8 cellular contexts compared by ENCODE assay signal in the genomic region with DNA sequence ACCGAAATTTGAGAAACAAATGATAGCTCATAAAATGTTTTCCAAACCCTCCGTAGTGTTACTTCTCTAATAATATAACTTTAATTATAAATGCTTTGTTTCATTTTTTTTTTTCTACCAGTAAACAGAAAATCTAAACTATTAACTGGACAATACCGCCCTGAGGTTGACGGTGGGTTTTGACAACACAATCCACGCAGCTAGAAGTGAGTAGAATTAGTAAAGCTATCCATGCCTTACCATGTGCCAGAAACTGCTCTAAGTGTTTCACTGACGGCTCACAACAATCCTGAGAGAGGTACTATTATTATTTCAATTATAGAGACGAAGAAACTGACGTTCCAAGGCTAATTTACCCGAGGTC. TPM values are rescaled to one million over a fixed set of nuclear protein-coding genes. Genes with fewer than 3 reads are reported as not detected.
DNase-seq lines count a peak whose midpoint lies in the region; ATAC-seq and TF ChIP-seq lines count a peak whose summit lies in the region.

No MANE protein-coding gene starts in this region.

- H3K27me3 Mint-ChIP-seq in CD4-positive, CD25-positive, alpha-beta regulatory T cell: no peaks in the 10 kb centered on the region

- peaks cover 0 to 3% (median 0%) of the 10 kb centered on the region in 7 donors for H3K9me3 Mint-ChIP-seq in CD4-positive, CD25-positive, alpha-beta regulatory T cell

- H3K36me3 ChIP-seq in CD4-positive, CD25-positive, alpha-beta regulatory T cell (ENCODE audit: control insufficient read depth, insufficient read depth, low read length): peaks cover 2% of the 10 kb centered on the region
- H3K36me3 ChIP-seq in muscle layer of colon (ENCODE audit: insufficient read depth, low read length): no peaks in the 10 kb centered on the region

- no peak for TF ChIP-seq CTCF in cardiac fibroblast (IDR thresholded peaks at IDR 0.05; ENCODE audit: low read depth, low read length)

- no peaks in the 10 kb centered on the region for H3K27me3 ChIP-seq in CD4-positive, CD25-positive, alpha-beta regulatory T cell (ENCODE audit: control insufficient read depth, insufficient read depth, low read length)
- H3K27me3 ChIP-seq in muscle layer of colon (ENCODE audit: control insufficient read depth in 1 of 2, insufficient read depth in 2 of 2, low read length in 2 of 2): no peaks in the 10 kb centered on the region

- ATAC-seq in CD4-positive, CD25-positive, alpha-beta regulatory T cell (ENCODE audit: low read depth in 2 of 2): no peak
- ATAC-seq in HG03571 (IDR thresholded peaks at IDR 0.05; ENCODE audit: unreplicated experiment) (peak; percentile 19), GM19328 (IDR thresholded peaks at IDR 0.05; ENCODE audit: unreplicated experiment) (no peak), GM18520 (IDR thresholded peaks at IDR 0.05; ENCODE audit: unreplicated experiment) (no peak)

- H3K9ac ChIP-seq in muscle layer of colon (ENCODE audit: low read length): peak overlapping the region; percentile 71

- H3K4me3 ChIP-seq in CD4-positive, CD25-positive, alpha-beta regulatory T cell (ENCODE audit: low read depth, low read length): peak overlapping the region; percentile 96
- H3K4me3 ChIP-seq in cardiac fibroblast (replicated peaks in 1 of 2; ENCODE audit: low read depth in 2 of 2, low read length in 2 of 2) (peak overlapping the region; percentile 85 to 87), muscle layer of colon (ENCODE audit: low read depth in 1 of 2, low read length in 2 of 2) (peak overlapping the region; percentile 74 to 83)

- H3K9me3 ChIP-seq in CD4-positive, CD25-positive, alpha-beta regulatory T cell (ENCODE audit: control insufficient read depth in 2 of 2, low read length in 2 of 2): no peaks in the 10 kb centered on the region
- H3K9me3 ChIP-seq in muscle layer of colon (ENCODE audit: low read length): no peaks in the 10 kb centered on the region

- peak overlapping the region; percentile 93 to 97 (median 96) for H3K27ac Mint-ChIP-seq in CD4-positive, CD25-positive, alpha-beta regulatory T cell

- no peaks in the 10 kb centered on the region for H3K36me3 Mint-ChIP-seq in CD4-positive, CD25-positive, alpha-beta regulatory T cell

- peak overlapping the region; percentile 80 for H3K27ac ChIP-seq in CD4-positive, CD25-positive, alpha-beta regulatory T cell (ENCODE audit: insufficient read depth, low read length, poor library complexity, severe bottlenecking)
- peak overlapping the region; percentile 77 for H3K27ac ChIP-seq in muscle layer of colon (ENCODE audit: low read depth, low read length)

- peak overlapping the region; percentile 91 to 99 (median 95) for H3K4me3 Mint-ChIP-seq in CD4-positive, CD25-positive, alpha-beta regulatory T cell

- DNase-seq in CD4-positive, CD25-positive, alpha-beta regulatory T cell: no peak
- DNase-seq in cardiac fibroblast (ENCODE audit: low read depth in 2 of 2): no peak
- no peak for DNase-seq in NK-92 treated with Interleukin-12 subunit alpha and Interleukin-12 subunit beta, amount 100 ng/mL, for 24 hours (lab: John Stamatoyannopoulos, UW)
- DNase-seq in NCI-H1436 (lab: John Stamatoyannopoulos, UW): no peak

- peaks cover 0 to 34% (median 17%) of the 10 kb centered on the region in 4 donors for H3K4me1 Mint-ChIP-seq in CD4-positive, CD25-positive, alpha-beta regulatory T cell

- peaks cover 9% of the 10 kb centered on the region for H3K4me1 ChIP-seq in CD4-positive, CD25-positive, alpha-beta regulatory T cell (ENCODE audit: control insufficient read depth, insufficient read depth, low read length, poor library complexity, severe bottlenecking)
- H3K4me1 ChIP-seq in muscle layer of colon (ENCODE audit: insufficient read depth, low read length): peaks cover 5% of the 10 kb centered on the region

RNA-seq across cellular contexts. Expression of gene NDUFAF1, which starts 0.4 kb away (rescaled TPM):
- 7.1 TPM for total RNA-seq in CD4-positive, CD25-positive, alpha-beta regulatory T cell
- polyA plus RNA-seq in CD4-positive, CD25-positive, alpha-beta regulatory T cell: 10 to 100 TPM; 20.7 to 31.4 (median 27.7) TPM

RNA-seq across cellular contexts. Expression of gene RTF1, which starts 15.0 kb away (rescaled TPM):
- total RNA-seq in CD4-positive, CD25-positive, alpha-beta regulatory T cell: 51.5 TPM
- 10 to 100 TPM; 14.8 to 23.6 (median 18.7) TPM for polyA plus RNA-seq in CD4-positive, CD25-positive, alpha-beta regulatory T cell
